Comparison of ENCODE assay signal across 8 cellular contexts in the genomic region with DNA sequence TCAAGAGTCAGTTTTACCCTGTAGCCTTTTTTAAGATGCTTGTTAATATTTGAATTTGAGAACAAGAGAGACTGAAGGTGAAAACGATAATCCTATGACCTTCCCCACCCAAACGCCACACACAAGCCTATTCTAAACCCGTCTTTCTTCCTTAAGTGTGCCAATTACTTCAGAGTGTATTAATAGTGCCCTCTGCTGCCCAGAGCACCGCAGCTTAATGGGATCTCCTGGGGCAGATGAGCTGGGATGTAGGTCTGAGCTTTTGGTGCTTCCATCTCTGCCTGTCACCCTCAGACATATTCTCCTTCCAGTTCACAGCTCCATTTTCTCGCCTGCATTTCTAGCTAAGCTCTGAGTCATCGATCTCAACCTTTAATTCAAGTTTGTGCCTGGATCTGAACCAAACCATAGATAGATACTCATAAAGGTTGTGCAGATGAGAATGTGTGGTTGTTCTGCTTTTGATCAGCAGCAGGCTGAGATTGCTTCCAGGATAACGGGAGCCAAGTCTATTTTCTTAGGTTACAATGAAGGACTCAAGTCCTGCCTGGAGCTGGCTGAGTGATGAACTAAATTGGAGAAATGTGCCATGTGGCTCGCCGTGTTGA. TPM values are rescaled to one million over a fixed set of nuclear protein-coding genes. Genes with fewer than 3 reads are reported as not detected.
DNase-seq lines count a peak whose midpoint lies in the region; ATAC-seq and TF ChIP-seq lines count a peak whose summit lies in the region.

No MANE protein-coding gene starts in this region.

- intact Hi-C loops in esophagus squamous epithelium (cut with DNase I) = no loop called here

- TF ChIP-seq CTCF in GM12873 (IDR thresholded peaks at IDR 0.05; ENCODE audit: insufficient read depth, low read depth, low read length, missing control alignments) (peak; percentile 26), esophagus squamous epithelium (IDR thresholded peaks at IDR 0.05) (peak in 4 of 6 experiments; percentile 17 to 38 (median 30))

- no peak for TF ChIP-seq POLR2A in esophagus squamous epithelium (IDR thresholded peaks at IDR 0.05)

- H3K27ac ChIP-seq in esophagus squamous epithelium = no peak overlapping the region

- no peaks in the 10 kb centered on the region for H3K9me3 ChIP-seq in esophagus squamous epithelium

- DNase-seq in NCI-H526 treated with DMSO at 0.1 percent for 48 hours (lab: John Stamatoyannopoulos, UW) (peak; percentile 66), esophagus squamous epithelium (lab: John Stamatoyannopoulos, UW) (no peak), retina (peak; percentile 46), HuH-7.5 (ENCODE audit: low spot score) (no peak), NCI-H187 (lab: John Stamatoyannopoulos, UW) (no peak)

- H3K27me3 ChIP-seq in esophagus squamous epithelium = peaks cover 0 to 7% (median 0%) of the 10 kb centered on the region in 4 donors

- no peaks in the 10 kb centered on the region for H3K4me1 ChIP-seq in esophagus squamous epithelium

- H3K36me3 ChIP-seq in esophagus squamous epithelium = no peaks in the 10 kb centered on the region

- no peak overlapping the region for H3K4me3 ChIP-seq in esophagus squamous epithelium

- WGBS in esophagus squamous epithelium, 2 donors = 43 to 46% methylated on average over 8 to 9 of the region's 9 CpGs

- ATAC-seq in HG03442 (IDR thresholded peaks at IDR 0.05; ENCODE audit: unreplicated experiment) (no peak), HG03097 (IDR thresholded peaks at IDR 0.05; ENCODE audit: low FRiP score, unreplicated experiment) (no peak)

RNA-seq across cellular contexts. Expression of a gene that starts 46.4 kb away (rescaled TPM):
- total RNA-seq in esophagus squamous epithelium = 10 to 100 TPM in 3 of 4 donors, 1 to 10 TPM in 1; 6.9 to 31.9 (median 21.1) TPM

Comparison
In these comparisons a context has a peak if more than half of its experiments do, and no peak if none do; other contexts are left out.
1. DNase-seq: peak in NCI-H526 treated with DMSO at 0.1 percent for 48 hours (single experiment) and retina (single experiment); none in esophagus squamous epithelium (single experiment), HuH-7.5 (single experiment) and NCI-H187 (0 of 2).